ENCODE assay signal across 8 cellular contexts in genomic region chr11:134036484-134037092, GRCh38. TPM values are rescaled to one million over a fixed set of nuclear protein-coding genes. Genes with fewer than 3 reads are reported as not detected.
DNase-seq lines count a peak whose midpoint lies in the region; ATAC-seq lines count a peak whose summit lies in the region.

No MANE protein-coding gene starts in this region.

- peaks cover 9% of the 10 kb centered on the region for H3K27me3 ChIP-seq in H7 (ENCODE audit: control insufficient read depth, insufficient read depth, low read length)
- H3K27me3 ChIP-seq in right cardiac atrium (ENCODE audit: control insufficient read depth, insufficient read depth) = no peaks in the 10 kb centered on the region

- peak; percentile 1 to 2 for ATAC-seq in right cardiac atrium
- no peak for ATAC-seq in esophagus mucosa
- ATAC-seq in GM21528 (IDR thresholded peaks at IDR 0.05; ENCODE audit: low FRiP score, unreplicated experiment) = no peak
- no peak for ATAC-seq in HG02938 (IDR thresholded peaks at IDR 0.05; ENCODE audit: unreplicated experiment)

- H3K27ac ChIP-seq in right cardiac atrium (ENCODE audit: low read length) = peak overlapping the region; percentile 76
- peak overlapping the region; percentile 34 to 95 (median 88) for H3K27ac ChIP-seq in skin epidermis

- H3K4me1 ChIP-seq in right cardiac atrium (ENCODE audit: control insufficient read depth, insufficient read depth, low read length) = peaks cover 13% of the 10 kb centered on the region

- 7% methylated on average over 37 of the region's 37 CpGs for WGBS in right cardiac atrium

- no peaks in the 10 kb centered on the region for H3K9me3 ChIP-seq in right cardiac atrium (ENCODE audit: control insufficient read depth, low read length)

- H3K4me3 ChIP-seq in H7 (ENCODE audit: insufficient read depth, low read depth, low read length) (peak overlapping the region; percentile 69), right cardiac atrium (ENCODE audit: low read length) (peak overlapping the region; percentile 65), skin epidermis (peak overlapping the region; percentile 50 to 59 (median 52))

- DNase-seq in H7 (peak; percentile 80), right cardiac atrium (peak in 1 of 3 donors; percentile 57), medulla oblongata (ENCODE audit: extremely low spot score) (no peak)
- DNase-seq in activated T-cell treated with anti-CD3 and anti-CD28 coated beads, Interleukin-2, amount 50 U/mL, for 48 hours = peak; percentile 53 to 58

- intact Hi-C loops in right cardiac atrium (cut with DNase I) = no loop called here

- no peaks in the 10 kb centered on the region for H3K36me3 ChIP-seq in H7 (replicated peaks; ENCODE audit: control insufficient read depth, insufficient read depth, low read length)

RNA-seq across cellular contexts. Expression of gene JAM3, which starts 32.3 kb away (rescaled TPM):
- 34.4 and 40.8 TPM in 2 replicates for total RNA-seq in H7 (2014; rRNA removed; shearing (Covaris generic))
- 10 to 100 TPM; 44.5 to 45.5 (median 44.9) TPM for total RNA-seq in right cardiac atrium
- 22.2 TPM for polyA plus RNA-seq in right cardiac atrium
- 1.7 TPM for total RNA-seq in esophagus mucosa

Comparison
In these comparisons a context has a peak if more than half of its experiments do, and no peak if none do; other contexts are left out.
1. ATAC-seq: peak in right cardiac atrium (2 of 2); none in esophagus mucosa (single experiment), GM21528 (single experiment) and HG02938 (single experiment).
2. RNA of gene JAM3, which starts 32.3 kb away (total RNA-seq): 44.5 to 45.5 TPM in right cardiac atrium and 34.4 to 40.8 TPM in H7; 1.7 TPM in esophagus mucosa (single experiment); every median in the first group is over 10 times any median in the second.
3. Peak in every context shown above with its lines, with median percentiles within 50 percentile points of each other: H3K4me3 ChIP-seq.